In genomic region chr4:1170805-1171305, GRCh38 we compare ENCODE assay signal across 11 cellular contexts. TPM values are rescaled to one million over a fixed set of nuclear protein-coding genes. Genes with fewer than 3 reads are reported as not detected.
DNase-seq lines count a peak whose midpoint lies in the region; ATAC-seq and TF ChIP-seq lines count a peak whose summit lies in the region.
"Had no signal": no experiment of that assay in that cellular context is flagged by ENCODE, and none has a peak within 500 bp of the region (broad histone marks: within the 10 kb centered on the region; RNA-seq: fewer than 3 reads in every experiment).

No MANE protein-coding gene starts in this region.

- no peaks in the 10 kb centered on the region; the same call in 2 of the 3 replicates for H3K36me3 Mint-ChIP-seq in GM23338 (ENCODE audit: low read depth)
- H3K36me3 Mint-ChIP-seq: activated naive CD8-positive, alpha-beta T cell had no signal

- H3K4me3 Mint-ChIP-seq in GM23338 = no peak overlapping the region

- CTCF ChIA-PET in GM10248 (lab: Yijun Ruan, JAX) = interaction anchor here (1.5 kb wide), 1 partner anchor 9 kb away, joined by 4 read pairs; no protein-coding TSS in a partner anchor

- no peaks in the 10 kb centered on the region for H3K36me3 ChIP-seq in GM23338 (ENCODE audit: insufficient read depth)
- peaks cover 0 to 22% (median 0%) of the 10 kb centered on the region in 6 donors for H3K36me3 ChIP-seq in spleen

- peaks cover 77% of the 10 kb centered on the region for H3K27me3 Mint-ChIP-seq in GM23338 (ENCODE audit: insufficient read depth, low read depth, poor library complexity)

- no peaks in the 10 kb centered on the region; the same call in 2 of the 3 replicates for H3K9me3 Mint-ChIP-seq in GM23338

- intact Hi-C loops in spleen (cut with DNase I; ENCODE audit: low total_unique reads) = no loop called here

- WGBS in spleen, 5 donors = 5 to 44% (median 27%) methylated on average over 4 to 50 of the region's 50 CpGs

- peak overlapping the region; percentile 84 for H3K4me2 ChIP-seq in GM23338

- no peak overlapping the region for H2AFZ ChIP-seq in GM23338

- H3K27me3 ChIP-seq in GM23338 (ENCODE audit: insufficient read depth) = peaks cover 71% of the 10 kb centered on the region
- H3K27me3 ChIP-seq in spleen (replicated peaks in 1 of 7) = peaks cover 0 to 55% (median 30%) of the 10 kb centered on the region in 7 donors

- DNase-seq in GM23338 (ENCODE audit: low spot score) = no peak
- peak; percentile 77 for DNase-seq in spleen
- no peak for DNase-seq in NCI-H226
- DNase-seq in GM10248 (ENCODE audit: extremely low spot score) = no peak
- DNase-seq in D341Med (ENCODE audit: low spot score) = no peak
- DNase-seq: KG1, kidney glomerular epithelial cell, RPMI8226 had no signal

- H3K4me3 ChIP-seq in GM23338 = peak overlapping the region; percentile 60
- H3K4me3 ChIP-seq in WI38 (ENCODE audit: low read depth, low read length) = peak overlapping the region; percentile 67
- H3K4me3 ChIP-seq in iPS-18c (ENCODE audit: insufficient read depth, low read depth, low read length) = peak overlapping the region; percentile 44; the same call in 1 of the 2 replicates
- H3K4me3 ChIP-seq in spleen = peak overlapping the region in 7 of 8 donors; percentile 36 to 70 (median 42)

- H3K9me2 ChIP-seq in GM23338 (ENCODE audit: insufficient read depth) = no peaks in the 10 kb centered on the region

- H3K79me2 ChIP-seq in GM23338 (replicated peaks; ENCODE audit: insufficient read depth) = no peaks in the 10 kb centered on the region

- POLR2A ChIA-PET in GM10248 (lab: Yijun Ruan, JAX) = no interaction called here

- no peak for ATAC-seq in GM23338

- peaks cover 5% of the 10 kb centered on the region for H3K4me1 Mint-ChIP-seq in GM23338

- no peak for TF ChIP-seq POLR2A in spleen (IDR thresholded peaks at IDR 0.05)

- H3K9me3 ChIP-seq in iPS-18c (ENCODE audit: control insufficient read depth, insufficient read depth, low read length) = no peaks in the 10 kb centered on the region
- H3K9me3 ChIP-seq in spleen = no peaks in the 10 kb centered on the region

- TF ChIP-seq CTCF in GM23338 (conservative IDR thresholded peaks at IDR 0.05; ENCODE audit: low read depth in 2 of 2) (no peak), WI38 (IDR thresholded peaks at IDR 0.05; ENCODE audit: low read depth, low read length) (no peak), spleen (IDR thresholded peaks at IDR 0.05 in 8 of 11, conservative IDR thresholded peaks at IDR 0.05 in 3 of 11) (no peak), GM10248 (IDR thresholded peaks at IDR 0.05; ENCODE audit: control extremely low read depth, extremely low read depth, low read depth, missing control alignments) (no peak)

- H3K4me1 ChIP-seq in GM23338 (ENCODE audit: insufficient read depth) = no peaks in the 10 kb centered on the region
- peaks cover 13 to 79% (median 48%) of the 10 kb centered on the region in 6 donors for H3K4me1 ChIP-seq in spleen

- no peaks in the 10 kb centered on the region for H4K20me1 ChIP-seq in GM23338 (replicated peaks; ENCODE audit: insufficient read depth)

- no peak overlapping the region for H3K27ac Mint-ChIP-seq in GM23338
- H3K27ac Mint-ChIP-seq: activated naive CD8-positive, alpha-beta T cell had no signal

- H3F3A ChIP-seq in GM23338 (replicated peaks; ENCODE audit: low read depth) = no peaks in the 10 kb centered on the region

- H3K27ac ChIP-seq in GM23338 (ENCODE audit: low read depth) (no peak overlapping the region), spleen (peak overlapping the region in 1 of 8 donors; percentile 76)

TF ChIP-seq in GM23338, 12 proteins besides CTCF, POLR2A, EP300 and RAD21 (continues in another document):
- TF ChIP-seq EZH2 (IDR thresholded peaks at IDR 0.05; ENCODE audit: low read depth, unreplicated experiment) = no peak
- no peak for TF ChIP-seq ZNF462 (CRISPR knock-in tag; IDR thresholded peaks at IDR 0.05)
- TF ChIP-seq NANOG (IDR thresholded peaks at IDR 0.05; ENCODE audit: borderline replicate concordance) = no peak
- no peak for TF ChIP-seq EZH2phosphoT487 (IDR thresholded peaks at IDR 0.05; ENCODE audit: unreplicated experiment)
- no peak for TF ChIP-seq ZNF114 (CRISPR knock-in tag; IDR thresholded peaks at IDR 0.05)
- no peak for TF ChIP-seq JUNB (IDR thresholded peaks at IDR 0.05; ENCODE audit: unreplicated experiment)
- no peak for TF ChIP-seq ZNF331 (CRISPR knock-in tag; IDR thresholded peaks at IDR 0.05; ENCODE audit: low read depth)
- no peak for TF ChIP-seq CREB1 (CRISPR knock-in tag; IDR thresholded peaks at IDR 0.05; ENCODE audit: low read depth)
- no peak for TF ChIP-seq POLR2AphosphoS5 (IDR thresholded peaks at IDR 0.05; ENCODE audit: low read depth)

RNA-seq across cellular contexts. Expression of gene SPON2, which starts 1.5 kb away (rescaled TPM):
- 2.1 and 2.2 TPM in 2 replicates for total RNA-seq in GM23338 (2014; rRNA removed; shearing (Covaris generic))
- polyA plus RNA-seq in GM23338 (2016; fragmentation: Nextera tagmentation; extraction: Ambion mirVana) (1.2 and 2.4 TPM in 2 replicates), spleen (10 to 100 TPM in 2 of 3 donors, 1 to 10 TPM in 1; 8.3 to 29.8 (median 11.7) TPM)
- 10 to 100 TPM; 15.5 to 51.3 (median 43.7) TPM for total RNA-seq in spleen

RNA-seq across cellular contexts. Expression of gene RNF212, which starts 57.5 kb away (rescaled TPM):
- total RNA-seq in GM23338 (2014; rRNA removed; shearing (Covaris generic)) = 11.8 and 20.6 TPM in 2 replicates
- polyA plus RNA-seq in GM23338 (2016; fragmentation: Nextera tagmentation; extraction: Ambion mirVana) = 17.0 and 19.7 TPM in 2 replicates
- 1 to 10 TPM in 5 of 7 donors, under 1 TPM in 2; 0.46 to 5.6 (median 2.3) TPM for total RNA-seq in spleen
- 1 to 10 TPM; 1.8 to 3.5 (median 2.0) TPM for polyA plus RNA-seq in spleen
